Comparison of ENCODE assay signal across 27 cellular contexts in genomic region chr12:120618954-120619615, GRCh38. TPM values are rescaled to one million over a fixed set of nuclear protein-coding genes. Genes with fewer than 3 reads are reported as not detected.
"Had no signal": no experiment of that assay in that cellular context is flagged by ENCODE, and none has a peak within 500 bp of the region (broad histone marks: within the 10 kb centered on the region; RNA-seq: fewer than 3 reads in every experiment).

No MANE protein-coding gene starts in this region.

- H3K9me3 Mint-ChIP-seq: neural crest cell had no signal

- H3K9me3 ChIP-seq: heart left ventricle, lower lobe of right lung, mucosa of descending colon, thyroid gland, upper lobe of right lung had no signal

- H3K4me3 Mint-ChIP-seq: activated CD4-positive, alpha-beta T cell treated with anti-CD3 and anti-CD28 coated beads for 36 hours; activated naive CD8-positive, alpha-beta T cell treated with anti-CD3 and anti-CD28 coated beads for 36 hours; neural crest cell had no signal

- H3K27ac ChIP-seq: heart left ventricle, lower lobe of right lung, thyroid gland, upper lobe of right lung, WERI-Rb-1 had no signal

- DNase-seq: activated CD4-positive, alpha-beta T cell treated with anti-CD3 and anti-CD28 coated beads for 36 hours; activated CD4-positive, alpha-beta T cell treated with anti-CD3 and anti-CD28 coated beads, Interleukin-2, amount 50 U/mL, for 4 hours; activated CD8-positive, alpha-beta memory T cell treated with anti-CD3 and anti-CD28 coated beads, Interleukin-2, amount 50 U/mL, for 48 hours; activated naive CD4-positive, alpha-beta T cell treated with Interleukin-2 at 50 U/mL for 16 hours; activated naive CD8-positive, alpha-beta T cell treated with anti-CD3 and anti-CD28 coated beads for 36 hours; activated T-cell treated with anti-CD3 and anti-CD28 coated beads, Interleukin-2, amount 50 U/mL, for 48 hours; cerebellar nuclear complex; cortex of kidney; heart left ventricle; lower lobe of right lung; mesendoderm; mucosa of descending colon; stimulated activated CD4-positive, alpha-beta T cell treated with anti-CD3 and anti-CD28 coated beads, Interleukin-2, amount 100 ng/mL, for 48 hours; stimulated activated naive CD4-positive, alpha-beta T cell treated with Interleukin-2 at 50 U/mL for 16 hours; T-helper 1 cell; thyroid gland; upper lobe of right lung; WERI-Rb-1 had no signal

- H3K27ac Mint-ChIP-seq: activated CD4-positive, alpha-beta T cell treated with anti-CD3 and anti-CD28 coated beads for 36 hours; activated naive CD8-positive, alpha-beta T cell treated with anti-CD3 and anti-CD28 coated beads for 36 hours; progenitor cell of endocrine pancreas had no signal

- H3K4me3 ChIP-seq: heart left ventricle, lower lobe of right lung, mucosa of descending colon, thyroid gland, upper lobe of right lung had no signal

- H3K4me1 ChIP-seq: heart left ventricle, lower lobe of right lung, thyroid gland, upper lobe of right lung had no signal

- H3K36me3 ChIP-seq: heart left ventricle, lower lobe of right lung, thyroid gland, upper lobe of right lung, WERI-Rb-1 had no signal

- FAIRE-seq: endometrium, kidney, TTC549 had no signal

- ATAC-seq: activated CD4-positive, alpha-beta T cell treated with anti-CD3 and anti-CD28 coated beads for 36 hours; heart left ventricle; left lobe of liver; lower lobe of right lung; upper lobe of right lung had no signal

- H3K27me3 ChIP-seq: thyroid gland had no signal

RNA-seq across cellular contexts. Expression of gene CABP1, which starts 21.3 kb away (rescaled TPM):
- total RNA-seq: bronchial epithelial cell, fibroblast of villous mesenchyme, osteocyte had no signal
